Comparison of ENCODE assay signal across 17 cellular contexts in genomic region chr3:3074551-3075257, GRCh38.
DNase-seq lines count a peak whose midpoint lies in the region; ATAC-seq lines count a peak whose summit lies in the region.
"Had no signal": no experiment of that assay in that cellular context is flagged by ENCODE, and none has a peak within 500 bp of the region (broad histone marks: within the 10 kb centered on the region; RNA-seq: fewer than 3 reads in every experiment).

No MANE protein-coding gene starts in this region.

- ATAC-seq in GM18502 (IDR thresholded peaks at IDR 0.05; ENCODE audit: poor library complexity, unreplicated experiment), result peak; percentile 90
- ATAC-seq in GM19463 (IDR thresholded peaks at IDR 0.05; ENCODE audit: unreplicated experiment), result peak; percentile 79
- ATAC-seq in HG02759 (IDR thresholded peaks at IDR 0.05; ENCODE audit: unreplicated experiment), result peak; percentile 61
- peak; percentile 72 for ATAC-seq in HG03469 (IDR thresholded peaks at IDR 0.05; ENCODE audit: unreplicated experiment)
- ATAC-seq: K562, SK-N-SH treated with all-trans-retinoic acid at 6 μM for 48 hours had no signal

- DNase-seq in NAMALWA (ENCODE audit: low spot score), result no peak
- no peak for DNase-seq in activated CD4-positive, CD25-positive, alpha-beta regulatory T cell (lab: John Stamatoyannopoulos, UW)
- no peak for DNase-seq in RPMI8226
- DNase-seq in NCI-H2081 (lab: John Stamatoyannopoulos, UW), result no peak
- DNase-seq: activated naive CD4-positive, alpha-beta T cell; dermis blood vessel endothelial cell; esophagus squamous epithelium; H9; kidney glomerular epithelial cell; NCI-H345; small intestine had no signal
